11 cellular contexts compared by ENCODE assay signal in genomic region chr14:69674546-69675245, GRCh38.
A peak's percentile ranks its signal among the peaks of the same experiment; 100 is the strongest.
DNase-seq lines count a peak whose midpoint lies in the region; ATAC-seq, FAIRE-seq and TF ChIP-seq lines count a peak whose summit lies in the region.
"Had no signal": no experiment of that assay in that cellular context is flagged by ENCODE, and none has a peak within 500 bp of the region (broad histone marks: within the 10 kb centered on the region; RNA-seq: fewer than 3 reads in every experiment).

No MANE protein-coding gene starts in this region.

- peaks cover 34% of the 10 kb centered on the region for H3K4me1 Mint-ChIP-seq in progenitor cell of endocrine pancreas (ENCODE audit: low read depth)

- no peaks in the 10 kb centered on the region for H3K27me3 Mint-ChIP-seq in progenitor cell of endocrine pancreas

- H3K4me3 Mint-ChIP-seq in progenitor cell of endocrine pancreas (ENCODE audit: low read depth) = no peak overlapping the region

- in situ Hi-C loops in G401 (cut with HindIII; ENCODE audit: low sequenced_read_pairs) = no loop called here

- peak; percentile 48 for DNase-seq in stimulated activated CD4-positive, alpha-beta T cell treated with anti-CD3 and anti-CD28 coated beads, Interleukin-15, amount 100 ng/mL, for 24 hours
- no peak for DNase-seq in stimulated activated CD4-positive, alpha-beta T cell treated with anti-CD3 and anti-CD28 coated beads, Interleukin-12 subunit alpha, Interleukin-12 subunit beta, amount 100 ng/mL, for 4 hours
- no peak for DNase-seq in coronary artery (ENCODE audit: low spot score)
- no peak for DNase-seq in progenitor cell of endocrine pancreas (ENCODE audit: low spot score, unreplicated experiment)
- no peak for DNase-seq in HTR-8/SVneo (ENCODE audit: insufficient read length, low spot score)
- DNase-seq in frontal cortex (ENCODE audit: low spot score in 2 of 2) = no peak
- no peak for DNase-seq in G401 (ENCODE audit: low spot score)
- DNase-seq: activated CD8-positive, alpha-beta memory T cell treated with anti-CD3 and anti-CD28 coated beads, Interleukin-2, amount 50 U/mL, for 48 hours; NCI-H2171 treated with DMSO at 0.1 percent for 48 hours; SHP77 treated with DMSO at 0.1 percent for 48 hours had no signal

- no peak for TF ChIP-seq CTCF in coronary artery (IDR thresholded peaks at IDR 0.05)
- TF ChIP-seq CTCF in progenitor cell of endocrine pancreas (IDR thresholded peaks at IDR 0.05; ENCODE audit: unreplicated experiment) = no peak

- TF ChIP-seq POLR2A in GM18505 (IDR thresholded peaks at IDR 0.05; ENCODE audit: borderline replicate concordance, extremely low read depth, insufficient read depth, insufficient read length) = no peak

- peak overlapping the region; percentile 44 for H3K4me3 ChIP-seq in coronary artery

- H3K9me3 Mint-ChIP-seq in progenitor cell of endocrine pancreas (ENCODE audit: low read depth) = no peaks in the 10 kb centered on the region

- H3K36me3 Mint-ChIP-seq in progenitor cell of endocrine pancreas (ENCODE audit: insufficient read depth) = peaks cover 3% of the 10 kb centered on the region

- peak overlapping the region; percentile 67 for H3K27ac Mint-ChIP-seq in progenitor cell of endocrine pancreas

- no peak for FAIRE-seq in HTR-8/SVneo (lab: Jason Lieb, UNC)
- no peak for FAIRE-seq in frontal cortex (lab: Jason Lieb, UNC)

- H3K27ac ChIP-seq in coronary artery = peak overlapping the region; percentile 46 to 60

- no peak for ATAC-seq in GM18505 (IDR thresholded peaks at IDR 0.05; ENCODE audit: unreplicated experiment)
